In the genomic region with DNA sequence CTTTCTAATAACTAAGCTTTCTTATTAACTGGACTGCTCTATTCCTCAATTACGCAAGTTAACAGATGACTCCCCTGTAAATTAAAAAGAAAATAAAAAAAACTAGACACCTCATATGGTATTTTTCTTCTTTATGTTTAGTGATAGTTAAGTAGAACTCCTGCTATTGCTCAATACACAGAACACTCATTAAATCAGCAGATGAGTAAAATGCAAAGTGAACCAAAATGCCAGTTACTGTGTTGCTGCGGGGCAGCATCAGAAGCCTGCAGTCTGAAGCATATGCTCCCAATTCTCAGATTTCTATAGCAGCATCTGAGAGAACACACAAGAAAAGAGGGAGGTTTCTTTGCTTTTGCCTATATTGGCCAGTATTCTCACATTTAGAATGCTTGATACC, we compare ENCODE assay signal across 16 cellular contexts. TPM values are rescaled to one million over a fixed set of nuclear protein-coding genes. Genes with fewer than 3 reads are reported as not detected.
A peak's percentile ranks its signal among the peaks of the same experiment; 100 is the strongest.
DNase-seq lines count a peak whose midpoint lies in the region; ATAC-seq and TF ChIP-seq lines count a peak whose summit lies in the region.
"Had no signal": no experiment of that assay in that cellular context is flagged by ENCODE, and none has a peak within 500 bp of the region (broad histone marks: within the 10 kb centered on the region; RNA-seq: fewer than 3 reads in every experiment).

No MANE protein-coding gene starts in this region.

- H3K9ac ChIP-seq in GM23248 (no peak overlapping the region), fibroblast of lung (ENCODE audit: insufficient read depth, low read length) (no peak overlapping the region)

- H3K27me3 ChIP-seq in A673 (replicated peaks; ENCODE audit: insufficient read depth, low read depth, low read length, poor library complexity) (no peaks in the 10 kb centered on the region), GM23248 (replicated peaks; ENCODE audit: insufficient read depth) (no peaks in the 10 kb centered on the region), fibroblast of lung (ENCODE audit: control insufficient read depth, insufficient read depth, low read length) (no peaks in the 10 kb centered on the region)
- H3K27me3 ChIP-seq: stomach had no signal

- peak overlapping the region; percentile 27 for H3K4me3 Mint-ChIP-seq in T-helper 2 cell treated with Interferon-gamma antibody and Interleukin-4, amounts not matched to agents 5 μg/mL and 100 μg/mL, for 36 hours
- H3K4me3 Mint-ChIP-seq: activated naive CD8-positive, alpha-beta T cell treated with anti-CD3 and anti-CD28 coated beads, Interleukin-2, amount 10 ng/mL, durations not matched to agents 7 days and 5 days; CD4-positive, alpha-beta T cell had no signal

- POLR2A ChIA-PET in A673 (lab: Charles Lee; ENCODE audit: low non-redundant PET) = no interaction called here

- no peak overlapping the region for H3K27ac ChIP-seq in A673 (ENCODE audit: low read depth, low read length, poor library complexity, severe bottlenecking)
- peak overlapping the region; percentile 76 for H3K27ac ChIP-seq in GM23248
- H3K27ac ChIP-seq in fibroblast of lung (ENCODE audit: insufficient read depth, low read length) = no peak overlapping the region

- H3K9me3 ChIP-seq in A673 (ENCODE audit: low read depth, low read length, poor library complexity, severe bottlenecking) (no peaks in the 10 kb centered on the region), GM23248 (ENCODE audit: low read depth) (no peaks in the 10 kb centered on the region), fibroblast of lung (ENCODE audit: control insufficient read depth, insufficient read depth, low read depth, low read length) (no peaks in the 10 kb centered on the region)
- H3K9me3 ChIP-seq: stomach had no signal

- DNase-seq in A673 (ENCODE audit: low spot score) (peak; percentile 27), GM23248 (peak; percentile 76), fibroblast of lung (ENCODE audit: low read depth in 2 of 2) (peak in 1 of 2 donors; percentile 52), SIG-M5 (lab: John Stamatoyannopoulos, UW) (no peak), cardiac septum (ENCODE audit: low spot score) (no peak)
- DNase-seq in T-helper 2 cell treated with Interferon-gamma antibody and Interleukin-4, amounts not matched to agents 5 μg/mL and 100 μg/mL, for 36 hours (ENCODE audit: low spot score) = no peak
- DNase-seq: activated CD4-positive, alpha-beta T cell treated with anti-CD3 and anti-CD28 coated beads for 4 hours; activated naive CD8-positive, alpha-beta T cell treated with anti-CD3 and anti-CD28 coated beads, Interleukin-2, amount 10 ng/mL, durations not matched to agents 7 days and 5 days; CD4-positive, alpha-beta T cell; dermis blood vessel endothelial cell; left cardiac atrium; NCI-H146; retina; stomach had no signal

- H3K4me1 Mint-ChIP-seq in T-helper 2 cell treated with Interferon-gamma antibody and Interleukin-4, amounts not matched to agents 5 μg/mL and 100 μg/mL, for 36 hours (ENCODE audit: low read depth) = peaks cover 56% of the 10 kb centered on the region

- in situ Hi-C loops in GM23248 (cut with MboI) = no loop called here

- no peak overlapping the region for H2AFZ ChIP-seq in GM23248
- H2AFZ ChIP-seq in fibroblast of lung (ENCODE audit: low read length) = no peak overlapping the region

- peaks cover 99% of the 10 kb centered on the region for H3K79me2 ChIP-seq in GM23248 (ENCODE audit: insufficient read depth)
- peaks cover 69% of the 10 kb centered on the region for H3K79me2 ChIP-seq in fibroblast of lung (ENCODE audit: control insufficient read depth, insufficient read depth, low read length)

- H3F3A ChIP-seq in GM23248 (ENCODE audit: insufficient read depth) = peaks cover 42% of the 10 kb centered on the region

- H3K4me2 ChIP-seq in GM23248 (ENCODE audit: unreplicated experiment) (peak overlapping the region; percentile 70), fibroblast of lung (ENCODE audit: extremely low read depth, insufficient read depth, low read length) (peak overlapping the region; percentile 20)

- 69 to 70% methylated on average over 2 of the region's 2 CpGs for WGBS in GM23248 (ENCODE audit: low coverage in 1 of 2, low lambda C conversion rate in 2 of 2, missing lambda C conversion rate in 2 of 2), 2 experiments

- H4K20me1 ChIP-seq in GM23248 (ENCODE audit: insufficient read depth) (no peaks in the 10 kb centered on the region), fibroblast of lung (ENCODE audit: control insufficient read depth, extremely low read depth, insufficient read depth, low read length) (no peaks in the 10 kb centered on the region)

- CTCF ChIA-PET in A673 (lab: Charles Lee) = no interaction called here

- intact Hi-C loops in A673 (cut with micrococcal nuclease; ENCODE audit: unreplicated experiment) = no loop called here
- intact Hi-C loops in cardiac septum (cut with DNase I) = no loop called here

- H3K27ac Mint-ChIP-seq in T-helper 2 cell treated with Interferon-gamma antibody and Interleukin-4, amounts not matched to agents 5 μg/mL and 100 μg/mL, for 36 hours = peak overlapping the region; percentile 63
- H3K27ac Mint-ChIP-seq: CD4-positive, alpha-beta T cell had no signal

- no peaks in the 10 kb centered on the region for H3K9me3 Mint-ChIP-seq in T-helper 2 cell treated with Interferon-gamma antibody and Interleukin-4, amounts not matched to agents 5 μg/mL and 100 μg/mL, for 36 hours
- H3K9me3 Mint-ChIP-seq: CD4-positive, alpha-beta T cell had no signal

- H3K36me3 ChIP-seq in A673 (ENCODE audit: insufficient read depth, low read length, poor library complexity, severe bottlenecking) (no peaks in the 10 kb centered on the region), GM23248 (ENCODE audit: low read depth) (peaks cover 3% of the 10 kb centered on the region; the same call in 1 of the 2 replicates), fibroblast of lung (ENCODE audit: control insufficient read depth, insufficient read depth, low read length) (no peaks in the 10 kb centered on the region)
- H3K36me3 ChIP-seq: stomach had no signal

- peaks cover 52% of the 10 kb centered on the region for H3K36me3 Mint-ChIP-seq in T-helper 2 cell treated with Interferon-gamma antibody and Interleukin-4, amounts not matched to agents 5 μg/mL and 100 μg/mL, for 36 hours (ENCODE audit: low read depth)

- H3K4me1 ChIP-seq in A673 (ENCODE audit: insufficient read depth, low read length, poor library complexity, severe bottlenecking) (peaks cover 22% of the 10 kb centered on the region), GM23248 (ENCODE audit: insufficient read depth) (peaks cover 34% of the 10 kb centered on the region), fibroblast of lung (ENCODE audit: control insufficient read depth, extremely low read depth, insufficient read depth, low read length) (peaks cover 11% of the 10 kb centered on the region)

- no peak overlapping the region for H3K4me3 ChIP-seq in A673 (ENCODE audit: low read depth, low read length, poor library complexity, severe bottlenecking)
- no peak overlapping the region for H3K4me3 ChIP-seq in GM23248
- no peak overlapping the region for H3K4me3 ChIP-seq in fibroblast of lung (replicated peaks in 1 of 4; ENCODE audit: control extremely low read depth in 1 of 4, insufficient read depth in 1 of 4, low read depth in 3 of 4, low read length in 4 of 4)
- H3K4me3 ChIP-seq: stomach had no signal

- TF ChIP-seq CTCF in A673 (conservative IDR thresholded peaks at IDR 0.05; ENCODE audit: low read depth, low read length) (no peak), fibroblast of lung (conservative IDR thresholded peaks at IDR 0.05 in 1 of 2, IDR thresholded peaks at IDR 0.05 in 1 of 2; ENCODE audit: low read depth in 1 of 2, low read length in 2 of 2) (no peak)

- H3K27me3 Mint-ChIP-seq in T-helper 2 cell treated with Interferon-gamma antibody and Interleukin-4, amounts not matched to agents 5 μg/mL and 100 μg/mL, for 36 hours (ENCODE audit: low read depth) = no peaks in the 10 kb centered on the region
- H3K27me3 Mint-ChIP-seq: activated naive CD8-positive, alpha-beta T cell treated with anti-CD3 and anti-CD28 coated beads, Interleukin-2, amount 10 ng/mL, durations not matched to agents 7 days and 5 days; CD4-positive, alpha-beta T cell had no signal

- H3K9me2 ChIP-seq in GM23248 (ENCODE audit: insufficient read depth) = no peaks in the 10 kb centered on the region

- BruUV-seq in A673 (replicated peaks; lab: Mats Ljungman, UMichigan) = no TSS peak

- ATAC-seq in GM18867 (IDR thresholded peaks at IDR 0.05; ENCODE audit: unreplicated experiment) = no peak
- ATAC-seq in GM19328 (IDR thresholded peaks at IDR 0.05; ENCODE audit: unreplicated experiment) = no peak
- ATAC-seq: left cardiac atrium had no signal

RNA-seq across cellular contexts. Expression of a gene that starts 28.4 kb away (rescaled TPM):
- 10.0 and 10.5 TPM in 2 replicates for total RNA-seq in A673 (2021)
- 61.5 and 77.0 TPM in 2 replicates for total RNA-seq in GM23248 (2014; rRNA removed; shearing (Covaris generic))
- polyA plus RNA-seq in GM23248 (2016; fragmentation: Nextera tagmentation; extraction: Ambion mirVana) = 16.1 and 17.8 TPM in 2 replicates
- 9.8 and 17.8 TPM in 2 replicates for total RNA-seq in fibroblast of lung
- polyA plus RNA-seq in fibroblast of lung = 13.4 and 19.2 TPM in 2 replicates
- polyA plus RNA-seq in fibroblast of lung (2012) = 6.2 and 10.6 TPM in 2 replicates
- 17.8 and 53.6 TPM in 2 replicates for polyA minus RNA-seq in fibroblast of lung (ENCODE audit: low replicate concordance)
- 12.4 TPM for total RNA-seq in cardiac septum

Comparison
In these comparisons a context has a peak if more than half of its experiments do, and no peak if none do; other contexts are left out.
1. DNase-seq: peak in A673 (single experiment) and GM23248 (single experiment); none in T-helper 2 cell treated with Interferon-gamma antibody and Interleukin-4, amounts not matched to agents 5 μg/mL and 100 μg/mL, for 36 hours (single experiment), SIG-M5 (single experiment) and cardiac septum (single experiment).